In the genomic region with DNA sequence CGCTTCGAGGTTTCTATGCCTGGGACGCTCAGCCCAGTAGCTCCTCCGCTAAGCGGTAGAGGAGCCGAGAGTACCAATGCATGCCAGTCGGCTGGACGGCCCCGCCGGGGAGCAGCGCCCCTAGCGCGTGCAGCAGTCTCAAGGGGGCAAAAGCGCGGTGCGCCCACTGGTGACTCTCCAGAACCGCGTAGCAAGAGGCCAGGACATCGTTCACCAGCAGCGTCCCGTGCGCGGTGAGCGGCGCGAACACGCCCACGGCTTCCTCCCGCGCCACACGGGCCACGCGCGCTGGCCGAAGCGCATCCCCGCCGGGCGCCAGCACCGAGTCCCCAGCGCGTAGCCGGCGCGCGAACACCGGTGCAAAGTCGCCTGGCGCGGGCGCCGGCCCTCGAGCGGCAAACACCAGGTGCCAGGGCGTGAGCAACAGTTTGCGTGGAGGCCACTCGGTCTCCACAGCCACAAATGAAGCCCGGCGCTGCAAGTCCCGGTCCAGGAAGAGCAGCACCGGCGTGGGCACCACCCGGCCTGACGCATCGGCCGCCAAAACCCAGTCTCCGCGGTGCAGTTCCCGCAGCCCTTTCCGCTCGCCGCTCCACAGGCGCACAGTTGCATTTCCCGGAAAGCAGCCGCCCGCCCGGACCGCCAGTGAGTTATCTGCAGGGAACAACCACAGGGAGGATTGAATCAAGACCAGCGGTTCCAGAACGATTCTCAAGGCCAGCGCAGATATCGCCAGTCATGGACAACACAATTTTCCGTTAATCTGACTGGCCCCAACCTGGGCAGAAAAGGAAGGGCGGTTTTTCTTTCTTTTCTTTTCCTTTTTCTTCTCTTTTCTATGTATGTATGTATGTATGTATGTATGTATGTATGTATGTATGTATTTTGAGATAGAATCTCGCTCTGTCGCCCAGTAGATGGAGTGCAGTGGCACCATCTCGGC, we compare ENCODE assay signal across 1 cellular context.
A peak's percentile ranks its signal among the peaks of the same experiment; 100 is the strongest.
TF ChIP-seq lines count a peak whose summit lies in the region.

No MANE protein-coding gene starts in this region.

TF ChIP-seq in HEK293, 187 proteins besides CTCF, POLR2A, EP300 and RAD21 (continued from another document):
- TF ChIP-seq, protein P1, sequence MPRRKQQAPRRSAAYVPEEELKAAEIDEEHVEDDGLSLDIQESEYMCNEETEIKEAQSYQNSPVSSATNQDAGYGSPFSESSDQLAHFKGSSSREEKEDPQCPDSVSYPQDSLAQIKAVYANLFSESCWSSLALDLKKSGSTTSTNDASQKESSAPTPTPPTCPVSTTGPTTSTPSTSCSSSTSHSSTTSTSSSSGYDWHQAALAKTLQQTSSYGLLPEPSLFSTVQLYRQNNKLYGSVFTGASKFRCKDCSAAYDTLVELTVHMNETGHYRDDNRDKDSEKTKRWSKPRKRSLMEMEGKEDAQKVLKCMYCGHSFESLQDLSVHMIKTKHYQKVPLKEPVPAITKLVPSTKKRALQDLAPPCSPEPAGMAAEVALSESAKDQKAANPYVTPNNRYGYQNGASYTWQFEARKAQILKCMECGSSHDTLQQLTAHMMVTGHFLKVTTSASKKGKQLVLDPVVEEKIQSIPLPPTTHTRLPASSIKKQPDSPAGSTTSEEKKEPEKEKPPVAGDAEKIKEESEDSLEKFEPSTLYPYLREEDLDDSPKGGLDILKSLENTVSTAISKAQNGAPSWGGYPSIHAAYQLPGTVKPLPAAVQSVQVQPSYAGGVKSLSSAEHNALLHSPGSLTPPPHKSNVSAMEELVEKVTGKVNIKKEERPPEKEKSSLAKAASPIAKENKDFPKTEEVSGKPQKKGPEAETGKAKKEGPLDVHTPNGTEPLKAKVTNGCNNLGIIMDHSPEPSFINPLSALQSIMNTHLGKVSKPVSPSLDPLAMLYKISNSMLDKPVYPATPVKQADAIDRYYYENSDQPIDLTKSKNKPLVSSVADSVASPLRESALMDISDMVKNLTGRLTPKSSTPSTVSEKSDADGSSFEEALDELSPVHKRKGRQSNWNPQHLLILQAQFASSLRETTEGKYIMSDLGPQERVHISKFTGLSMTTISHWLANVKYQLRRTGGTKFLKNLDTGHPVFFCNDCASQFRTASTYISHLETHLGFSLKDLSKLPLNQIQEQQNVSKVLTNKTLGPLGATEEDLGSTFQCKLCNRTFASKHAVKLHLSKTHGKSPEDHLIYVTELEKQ (tag by site-specific recombination; IDR thresholded peaks at IDR 0.05; ENCODE audit: borderline replicate concordance), result no peak
- TF ChIP-seq ZNF292 (tag by site-specific recombination; IDR thresholded peaks at IDR 0.05; ENCODE audit: borderline replicate concordance, low read depth) (no peak), ZXDB (tag by site-specific recombination; IDR thresholded peaks at IDR 0.05) (no peak), ZNF114 (tag by site-specific recombination; IDR thresholded peaks at IDR 0.05) (no peak), ZBTB21 (tag by site-specific recombination; IDR thresholded peaks at IDR 0.05) (no peak)
- TF ChIP-seq, protein P2, sequence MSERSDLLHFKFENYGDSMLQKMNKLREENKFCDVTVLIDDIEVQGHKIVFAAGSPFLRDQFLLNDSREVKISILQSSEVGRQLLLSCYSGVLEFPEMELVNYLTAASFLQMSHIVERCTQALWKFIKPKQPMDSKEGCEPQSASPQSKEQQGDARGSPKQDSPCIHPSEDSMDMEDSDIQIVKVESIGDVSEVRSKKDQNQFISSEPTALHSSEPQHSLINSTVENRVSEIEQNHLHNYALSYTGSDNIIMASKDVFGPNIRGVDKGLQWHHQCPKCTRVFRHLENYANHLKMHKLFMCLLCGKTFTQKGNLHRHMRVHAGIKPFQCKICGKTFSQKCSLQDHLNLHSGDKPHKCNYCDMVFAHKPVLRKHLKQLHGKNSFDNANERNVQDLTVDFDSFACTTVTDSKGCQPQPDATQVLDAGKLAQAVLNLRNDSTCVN (tag by site-specific recombination; optimal IDR thresholded peaks at IDR 0.05), result peak; percentile 82
TF ChIP-seq in HEK293: peak in this region for 17.
